Comparison of ENCODE assay signal across 12 cellular contexts in the genomic region with DNA sequence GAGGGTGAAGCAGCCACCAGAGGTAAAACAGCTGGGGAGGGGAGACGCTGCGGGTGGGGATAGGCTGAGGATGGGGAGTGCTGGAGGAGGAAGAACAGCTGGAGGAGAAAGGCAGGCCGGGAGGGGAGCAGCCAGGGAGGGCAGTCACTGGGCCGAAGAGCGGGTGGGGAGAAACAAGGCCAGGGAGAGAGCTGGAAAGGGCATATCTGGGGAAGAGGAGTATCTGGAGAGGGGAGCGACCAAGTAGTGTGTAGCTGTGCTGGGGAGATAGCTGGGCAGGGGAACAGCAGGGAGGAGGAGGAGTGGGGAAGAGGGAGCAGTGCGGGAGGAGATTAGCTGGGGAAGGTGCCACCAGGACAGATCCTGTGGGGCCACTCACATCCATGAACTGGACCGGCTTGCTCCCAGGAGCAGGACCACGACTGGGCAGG. TPM values are rescaled to one million over a fixed set of nuclear protein-coding genes. Genes with fewer than 3 reads are reported as not detected.
A peak's percentile ranks its signal among the peaks of the same experiment; 100 is the strongest.
DNase-seq lines count a peak whose midpoint lies in the region; ATAC-seq, FAIRE-seq and TF ChIP-seq lines count a peak whose summit lies in the region.
"Had no signal": no experiment of that assay in that cellular context is flagged by ENCODE, and none has a peak within 500 bp of the region (broad histone marks: within the 10 kb centered on the region; RNA-seq: fewer than 3 reads in every experiment).

No MANE protein-coding gene starts in this region.

- no peaks in the 10 kb centered on the region for H3K36me3 ChIP-seq in ES-I3 (ENCODE audit: insufficient read depth, low read length)

- H3K9me3 ChIP-seq in ES-I3 (ENCODE audit: control insufficient read depth, insufficient read depth, low read length), result no peaks in the 10 kb centered on the region

- peak overlapping the region; percentile 92 for H3K4me3 ChIP-seq in NB4 (ENCODE audit: low read depth, low read length)
- H3K4me3 ChIP-seq in choroid plexus epithelial cell (ENCODE audit: low read depth, low read length), result peak overlapping the region; percentile 20

- H3K4me3 Mint-ChIP-seq in naive thymus-derived CD8-positive, alpha-beta T cell, result peak overlapping the region in 6 of 10 donors; percentile 1 to 92 (median 66)

- intact Hi-C loops in sciatic nerve (cut with DNase I), result no loop called here

- H3K4me1 ChIP-seq in ES-I3 (ENCODE audit: insufficient read depth, low read length), result peaks cover 9% of the 10 kb centered on the region

- TF ChIP-seq POLR2A in NB4 (IDR thresholded peaks at IDR 0.05; ENCODE audit: extremely low read depth, insufficient read length), result no peak

- H3K36me3 Mint-ChIP-seq in naive thymus-derived CD8-positive, alpha-beta T cell, result peaks cover 0 to 16% (median 4%) of the 10 kb centered on the region in 3 donors

- no peaks in the 10 kb centered on the region for H3K9me3 Mint-ChIP-seq in naive thymus-derived CD8-positive, alpha-beta T cell
- H3K9me3 Mint-ChIP-seq: activated naive CD4-positive, alpha-beta T cell treated with anti-CD3 and anti-CD28 coated beads, Interleukin-2, amount 50 U/mL, for 72 hours had no signal

- no peak for FAIRE-seq in HTR-8/SVneo (lab: Jason Lieb, UNC)

- peak overlapping the region in 1 of 10 donors; percentile 5 for H3K27ac Mint-ChIP-seq in naive thymus-derived CD8-positive, alpha-beta T cell

- peaks cover 21 to 47% (median 34%) of the 10 kb centered on the region in 4 donors for H3K4me1 Mint-ChIP-seq in naive thymus-derived CD8-positive, alpha-beta T cell

- TF ChIP-seq CTCF in NB4 (IDR thresholded peaks at IDR 0.05; ENCODE audit: low read depth, low read length) (no peak), choroid plexus epithelial cell (conservative IDR thresholded peaks at IDR 0.05; ENCODE audit: low read depth, low read length) (no peak)

- peak overlapping the region; percentile 80; the same call in 1 of the 2 replicates for H3K9ac ChIP-seq in ES-I3 (ENCODE audit: low read depth, low read length)

- POLR2A ChIA-PET in naive thymus-derived CD8-positive, alpha-beta T cell (lab: Charles Lee), result interaction anchor here (0.6 to 1.0 kb wide), 2 partner anchors 87 to 107 kb away, joined by 4 to 5 read pairs; partner anchors contain the start of gene RBM3

- DNase-seq in NB4 (ENCODE audit: low read depth), result no peak
- DNase-seq in choroid plexus epithelial cell (ENCODE audit: low read depth), result no peak
- no peak for DNase-seq in naive thymus-derived CD8-positive, alpha-beta T cell
- no peak for DNase-seq in HTR-8/SVneo (ENCODE audit: insufficient read length, low spot score)
- DNase-seq in amygdala (lab: John Stamatoyannopoulos, UW), result no peak
- no peak for DNase-seq in sciatic nerve (ENCODE audit: low spot score)
- DNase-seq: substantia nigra had no signal

- no peaks in the 10 kb centered on the region for H3K27me3 Mint-ChIP-seq in naive thymus-derived CD8-positive, alpha-beta T cell

- ATAC-seq in naive thymus-derived CD8-positive, alpha-beta T cell, result no peak
- ATAC-seq in GM18870 (IDR thresholded peaks at IDR 0.05; ENCODE audit: unreplicated experiment) (no peak), sciatic nerve (no peak)

RNA-seq across cellular contexts. Expression of gene SLC38A5, which starts 2.7 kb away (rescaled TPM):
- 10 to 100 TPM; 17.0 to 18.2 TPM for total RNA-seq in naive thymus-derived CD8-positive, alpha-beta T cell
- polyA plus RNA-seq in naive thymus-derived CD8-positive, alpha-beta T cell, result 10 to 100 TPM; 11.9 to 18.6 (median 14.0) TPM
- total RNA-seq in sciatic nerve, result 9.7 TPM

RNA-seq across cellular contexts. Expression of gene FTSJ1, which starts 8.7 kb away (rescaled TPM):
- total RNA-seq in naive thymus-derived CD8-positive, alpha-beta T cell, result 10 to 100 TPM; 50.6 to 53.0 TPM
- polyA plus RNA-seq in naive thymus-derived CD8-positive, alpha-beta T cell, result 10 to 100 TPM; 61.5 to 63.4 (median 62.3) TPM
- 30.6 TPM for total RNA-seq in sciatic nerve

RNA-seq across cellular contexts. Expression of gene PORCN, which starts 41.4 kb away (rescaled TPM):
- total RNA-seq in naive thymus-derived CD8-positive, alpha-beta T cell, result 10 to 100 TPM; 18.1 to 18.2 TPM
- polyA plus RNA-seq in naive thymus-derived CD8-positive, alpha-beta T cell, result 10 to 100 TPM; 10.4 to 14.9 (median 12.9) TPM
- total RNA-seq in sciatic nerve, result 7.4 TPM

RNA-seq across cellular contexts. Expression of gene EBP, which starts 54.3 kb away (rescaled TPM):
- total RNA-seq in naive thymus-derived CD8-positive, alpha-beta T cell, result 10 to 100 TPM; 30.7 to 36.9 TPM
- 10 to 100 TPM; 77.0 to 88.8 (median 85.2) TPM for polyA plus RNA-seq in naive thymus-derived CD8-positive, alpha-beta T cell
- 16.9 TPM for total RNA-seq in sciatic nerve

RNA-seq across cellular contexts. Expression of gene SSX4B, which starts 55.6 kb away (rescaled TPM):
- not detected for total RNA-seq in naive thymus-derived CD8-positive, alpha-beta T cell
- not detected for polyA plus RNA-seq in naive thymus-derived CD8-positive, alpha-beta T cell
- not detected for total RNA-seq in sciatic nerve
- total RNA-seq: activated naive CD4-positive, alpha-beta T cell treated with anti-CD3 and anti-CD28 coated beads, Interleukin-2, amount 50 U/mL, for 72 hours; H4; renal cortical epithelial cell had no signal
